In genomic region chr1:244626709-244627108, GRCh38 we compare ENCODE assay signal across 24 cellular contexts.
"Had no signal": no experiment of that assay in that cellular context is flagged by ENCODE, and none has a peak within 500 bp of the region (broad histone marks: within the 10 kb centered on the region; RNA-seq: fewer than 3 reads in every experiment).

No MANE protein-coding gene starts in this region.

- H3K79me2 ChIP-seq: hepatocyte had no signal

- DNase-seq: dermis blood vessel endothelial cell; dorsolateral prefrontal cortex; effector CD4-positive, alpha-beta T cell; effector memory CD4-positive, alpha-beta T cell; foreskin keratinocyte; heart left ventricle; hypothalamus; immature natural killer cell; islet precursor cell; kidney; kidney glomerular epithelial cell; left lung; left ventricle myocardium superior; lower lobe of right lung; mesenchymal stem cell; mucosa of descending colon; naive B cell had no signal

- H3K4me2 ChIP-seq: hepatocyte had no signal

- H3K27me3 ChIP-seq: dorsolateral prefrontal cortex, esophagus muscularis mucosa, foreskin keratinocyte, gastroesophageal sphincter, hepatocyte, left lung had no signal

- ATAC-seq: foreskin keratinocyte, gastroesophageal sphincter, heart left ventricle, left lung, left ventricle myocardium superior, lower lobe of right lung, mucosa of descending colon had no signal

- H3K9me3 ChIP-seq: esophagus muscularis mucosa, gastroesophageal sphincter, heart left ventricle, left lung, lower lobe of right lung, mucosa of descending colon had no signal

- H2AFZ ChIP-seq: hepatocyte had no signal

- H3K36me3 ChIP-seq: esophagus muscularis mucosa, gastroesophageal sphincter, heart left ventricle, left lung, lower lobe of right lung had no signal

- H3K4me3 ChIP-seq: coronary artery, dorsolateral prefrontal cortex, esophagus muscularis mucosa, gastroesophageal sphincter, heart left ventricle, hepatocyte, left lung, lower lobe of right lung, mucosa of descending colon had no signal

- H3K27ac ChIP-seq: coronary artery, dorsolateral prefrontal cortex, esophagus muscularis mucosa, foreskin keratinocyte, gastroesophageal sphincter, heart left ventricle, hepatocyte, left lung, lower lobe of right lung had no signal

- H3K4me1 ChIP-seq: esophagus muscularis mucosa, foreskin keratinocyte, gastroesophageal sphincter, heart left ventricle, left lung, lower lobe of right lung had no signal

- FAIRE-seq: colon, endothelial cell of umbilical vein, frontal cortex, kidney had no signal
